Comparison of ENCODE assay signal across 8 cellular contexts in genomic region chr13:100088648-100089601, GRCh38. TPM values are rescaled to one million over a fixed set of nuclear protein-coding genes. Genes with fewer than 3 reads are reported as not detected.
DNase-seq lines count a peak whose midpoint lies in the region; ATAC-seq, FAIRE-seq and TF ChIP-seq lines count a peak whose summit lies in the region.

Gene PCCA, plus strand, starts transcription at chr13:100089093. Its CDS starts 28 bp downstream, at chr13:100089121.

- H3K4me3 Mint-ChIP-seq in T-helper 17 cell = peak within 1 kb of the TSS; percentile 93
- peak within 1 kb of the TSS; percentile 92 for H3K4me3 Mint-ChIP-seq in progenitor cell of endocrine pancreas (ENCODE audit: low read depth)

- peak within 1 kb of the TSS; percentile 73 for H3K4me3 ChIP-seq in upper lobe of right lung

- H3K36me3 ChIP-seq in upper lobe of right lung = no peaks in the 10 kb centered on the region

- H3K27me3 ChIP-seq in upper lobe of right lung = no peaks in the 10 kb centered on the region

- peak within 1 kb of the TSS; percentile 78 for H3K27ac ChIP-seq in upper lobe of right lung

- DNase-seq in GM12891 (ENCODE audit: insufficient read length, low spot score) = peak; percentile 92
- peak; percentile 89 for DNase-seq in NCI-H1417 treated with DMSO at 0.1 percent for 48 hours (lab: John Stamatoyannopoulos, UW)
- peak; percentile 33 to 51 (median 51) for DNase-seq in T-helper 17 cell
- peak; percentile 37 to 96 (median 92) for DNase-seq in anterior cingulate cortex (lab: John Stamatoyannopoulos, UW)
- DNase-seq in left ventricle myocardium superior = peak; percentile 96
- peak; percentile 96 for DNase-seq in progenitor cell of endocrine pancreas (ENCODE audit: low spot score, unreplicated experiment)
- peak; percentile 98 for DNase-seq in upper lobe of right lung

- H3K4me1 Mint-ChIP-seq in T-helper 17 cell (peaks cover 23% of the 10 kb centered on the region), progenitor cell of endocrine pancreas (ENCODE audit: low read depth) (peaks cover 24% of the 10 kb centered on the region)

- no peak for TF ChIP-seq POLR2A in GM12891 (IDR thresholded peaks at IDR 0.05; ENCODE audit: low read depth, low read length)

- peaks cover 21% of the 10 kb centered on the region for H3K4me1 ChIP-seq in upper lobe of right lung

- FAIRE-seq in GM12891 (lab: Jason Lieb, UNC) = peak; percentile 85

- H3K27ac Mint-ChIP-seq in T-helper 17 cell (peak within 1 kb of the TSS; percentile 81), progenitor cell of endocrine pancreas (peak within 1 kb of the TSS; percentile 97)

- H3K9me3 ChIP-seq in T-helper 17 cell (ENCODE audit: control insufficient read depth, low read length, poor library complexity, severe bottlenecking) (no peaks in the 10 kb centered on the region), upper lobe of right lung (no peaks in the 10 kb centered on the region)

- no peaks in the 10 kb centered on the region for H3K9me3 Mint-ChIP-seq in progenitor cell of endocrine pancreas (ENCODE audit: low read depth)

- H3K27me3 Mint-ChIP-seq in T-helper 17 cell (peaks cover 4% of the 10 kb centered on the region), progenitor cell of endocrine pancreas (no peaks in the 10 kb centered on the region)

- TF ChIP-seq CTCF in progenitor cell of endocrine pancreas (IDR thresholded peaks at IDR 0.05; ENCODE audit: unreplicated experiment) = no peak
- TF ChIP-seq CTCF in upper lobe of right lung (IDR thresholded peaks at IDR 0.05) = no peak

- intact Hi-C loops in left ventricle myocardium superior (cut with micrococcal nuclease) = no loop called here
- intact Hi-C loops in upper lobe of right lung (cut with DNase I) = no loop called here

- ATAC-seq in HG02678 (IDR thresholded peaks at IDR 0.05; ENCODE audit: unreplicated experiment) (peak; percentile 96), T-helper 17 cell (peak; percentile 81), left ventricle myocardium superior (peak; percentile 100), upper lobe of right lung (peak; percentile 99)

- H3K36me3 Mint-ChIP-seq in T-helper 17 cell (ENCODE audit: low read depth) = peaks cover 2% of the 10 kb centered on the region
- H3K36me3 Mint-ChIP-seq in progenitor cell of endocrine pancreas (ENCODE audit: insufficient read depth) = peaks cover 4% of the 10 kb centered on the region

TF ChIP-seq in GM12891, 5 proteins besides CTCF, POLR2A, EP300 and RAD21:
- TF ChIP-seq POU2F2 (IDR thresholded peaks at IDR 0.05; ENCODE audit: low read depth, low read length) (0 out of 2 replicates have a peak, but pooled peaks have one; percentile 11), PAX5 (IDR thresholded peaks at IDR 0.05; ENCODE audit: insufficient read depth, low read length, severe bottlenecking) (peak; percentile 11), TAF1 (IDR thresholded peaks at IDR 0.05; ENCODE audit: low read depth, low read length) (no peak)

RNA-seq across cellular contexts. Expression of gene PCCA, which starts in this region (rescaled TPM):
- polyA plus RNA-seq in GM12891 (2012; ENCODE audit: low read depth, missing spikeins) = 8.6 TPM
- total RNA-seq in T-helper 17 cell (10 to 100 TPM in 1 of 2 donors, 1 to 10 TPM in 1; 9.9 to 10.7 TPM), left ventricle myocardium superior (72.5 TPM), progenitor cell of endocrine pancreas (48.1 and 50.4 TPM in 2 replicates), upper lobe of right lung (34.7 TPM)

Comparison
In these comparisons a context has a peak if more than half of its experiments do, and no peak if none do; other contexts are left out.
1. Peak in every context shown above with its lines: DNase-seq, ATAC-seq, H3K4me3 ChIP-seq and H3K27ac ChIP-seq.